In genomic region chr14:31400031-31400638, GRCh38 we compare ENCODE assay signal across 23 cellular contexts. TPM values are rescaled to one million over a fixed set of nuclear protein-coding genes. Genes with fewer than 3 reads are reported as not detected.
DNase-seq lines count a peak whose midpoint lies in the region; ATAC-seq, FAIRE-seq and TF ChIP-seq lines count a peak whose summit lies in the region.
"Had no signal": no experiment of that assay in that cellular context is flagged by ENCODE, and none has a peak within 500 bp of the region (broad histone marks: within the 10 kb centered on the region; RNA-seq: fewer than 3 reads in every experiment).

No MANE protein-coding gene starts in this region.

- peak; percentile 12 for DNase-seq in activated CD4-positive, alpha-beta T cell treated with anti-CD3 and anti-CD28 coated beads for 36 hours
- DNase-seq in activated CD4-positive, alpha-beta T cell treated with anti-CD3 and anti-CD28 coated beads, Interleukin-2, amount 10 ng/mL, durations not matched to agents 7 days and 5 days, result no peak
- no peak for DNase-seq in GM19239 (ENCODE audit: insufficient read length, low spot score)
- no peak for DNase-seq in AG08395 (ENCODE audit: low spot score)
- no peak for DNase-seq in HuH-7 (ENCODE audit: low spot score)
- DNase-seq in HepG2 (ENCODE audit: low spot score), result no peak
- DNase-seq: activated CD4-positive, alpha-beta T cell treated with anti-CD3 and anti-CD28 coated beads for 48 hours; adrenal gland; Caco-2; mesenchymal stem cell; naive thymus-derived CD8-positive, alpha-beta T cell; NCI-H1092 treated with DMSO at 0.1 percent for 48 hours; NCI-H2107; NCI-H510A; posterior cingulate gyrus; RPMI8226; stimulated activated naive CD4-positive, alpha-beta T cell treated with Interleukin-2 at 50 U/mL for 16 hours; trophoblast cell had no signal

- no peak for TF ChIP-seq RAD21 in HepG2 (CRISPR knock-in tag; IDR thresholded peaks at IDR 0.05)

- no peaks in the 10 kb centered on the region for H3K9me3 ChIP-seq in HepG2 (ENCODE audit: low read length)
- H3K9me3 ChIP-seq: adrenal gland, Caco-2, gastroesophageal sphincter had no signal

- H3K27ac ChIP-seq in HepG2 (ENCODE audit: extremely low read length, insufficient read depth, low read length), result no peak overlapping the region
- H3K27ac ChIP-seq: 22Rv1, adrenal gland, gastroesophageal sphincter had no signal

- in situ Hi-C loops in HepG2 (cut with HindIII; ENCODE audit: extremely low pct_ligation_motif_present, low pct_unique_long_range_greater_than_20kb), result no loop called here

- H2AFZ ChIP-seq in HepG2 (ENCODE audit: low read length), result no peak overlapping the region

- peaks cover 13% of the 10 kb centered on the region for H3K4me1 Mint-ChIP-seq in activated CD4-positive, alpha-beta T cell treated with anti-CD3 and anti-CD28 coated beads for 36 hours
- peaks cover 4% of the 10 kb centered on the region for H3K4me1 Mint-ChIP-seq in activated CD4-positive, alpha-beta T cell treated with anti-CD3 and anti-CD28 coated beads, Interleukin-2, amount 10 ng/mL, durations not matched to agents 7 days and 5 days

- no peaks in the 10 kb centered on the region for H3K27me3 Mint-ChIP-seq in activated CD4-positive, alpha-beta T cell treated with anti-CD3 and anti-CD28 coated beads for 36 hours
- H3K27me3 Mint-ChIP-seq in activated CD4-positive, alpha-beta T cell treated with anti-CD3 and anti-CD28 coated beads, Interleukin-2, amount 10 ng/mL, durations not matched to agents 7 days and 5 days, result no peaks in the 10 kb centered on the region
- H3K27me3 Mint-ChIP-seq: naive thymus-derived CD8-positive, alpha-beta T cell had no signal

- peaks cover 17% of the 10 kb centered on the region for H3K36me3 Mint-ChIP-seq in activated CD4-positive, alpha-beta T cell treated with anti-CD3 and anti-CD28 coated beads for 36 hours (ENCODE audit: low read depth)
- peaks cover 6% of the 10 kb centered on the region for H3K36me3 Mint-ChIP-seq in activated CD4-positive, alpha-beta T cell treated with anti-CD3 and anti-CD28 coated beads, Interleukin-2, amount 10 ng/mL, durations not matched to agents 7 days and 5 days (ENCODE audit: low read depth)

- H3K4me3 ChIP-seq in HepG2 (replicated peaks in 1 of 3; ENCODE audit: insufficient read depth in 1 of 3, low read depth in 2 of 3, low read length in 3 of 3), result no peak overlapping the region
- H3K4me3 ChIP-seq: adrenal gland, gastroesophageal sphincter had no signal

- no peak overlapping the region for H3K4me3 Mint-ChIP-seq in activated CD4-positive, alpha-beta T cell treated with anti-CD3 and anti-CD28 coated beads for 36 hours
- H3K4me3 Mint-ChIP-seq in activated CD4-positive, alpha-beta T cell treated with anti-CD3 and anti-CD28 coated beads, Interleukin-2, amount 10 ng/mL, durations not matched to agents 7 days and 5 days, result no peak overlapping the region
- H3K4me3 Mint-ChIP-seq: naive thymus-derived CD8-positive, alpha-beta T cell had no signal

- H3K9ac ChIP-seq in HepG2 (ENCODE audit: insufficient read depth, low read depth, low read length), result no peak overlapping the region

- TF ChIP-seq POLR2A in HepG2 (IDR thresholded peaks at IDR 0.05; ENCODE audit: insufficient read depth in 1 of 2, low read depth in 2 of 2, low read length in 2 of 2), result no peak

- H3K27ac Mint-ChIP-seq in activated CD4-positive, alpha-beta T cell treated with anti-CD3 and anti-CD28 coated beads for 36 hours, result peak overlapping the region; percentile 87
- H3K27ac Mint-ChIP-seq in activated CD4-positive, alpha-beta T cell treated with anti-CD3 and anti-CD28 coated beads, Interleukin-2, amount 10 ng/mL, durations not matched to agents 7 days and 5 days, result no peak overlapping the region
- H3K27ac Mint-ChIP-seq: naive thymus-derived CD8-positive, alpha-beta T cell had no signal

- CTCF ChIA-PET in activated CD4-positive, alpha-beta T cell treated with anti-CD3 and anti-CD28 coated beads for 36 hours (lab: Charles Lee), result interaction anchor here (1.2 to 1.9 kb wide), 3 partner anchors 20 to 54 kb away, joined by 4 to 5 read pairs (median 4); partner anchors contain the start of gene HEATR5A
- CTCF ChIA-PET in activated CD4-positive, alpha-beta T cell treated with anti-CD3 and anti-CD28 coated beads, Interleukin-2, amount 10 ng/mL, durations not matched to agents 7 days and 5 days (lab: Charles Lee), result no interaction called here
- CTCF ChIA-PET in HepG2 (lab: Yijun Ruan, JAX; ENCODE audit: low intra/inter-chr PET ratio, low total read pairs), result no interaction called here

- ATAC-seq in activated CD4-positive, alpha-beta T cell treated with anti-CD3 and anti-CD28 coated beads for 36 hours, result peak; percentile 83
- ATAC-seq in HG03432 (IDR thresholded peaks at IDR 0.05; ENCODE audit: unreplicated experiment) (peak; percentile 57), HepG2 (no peak)
- ATAC-seq: gastroesophageal sphincter; naive thymus-derived CD8-positive, alpha-beta T cell had no signal

- FAIRE-seq in GM19239 (lab: Jason Lieb, UNC), result peak; percentile 74
- FAIRE-seq in colon (lab: Jason Lieb, UNC), result peak; percentile 33
- FAIRE-seq in HepG2 (lab: Jason Lieb, UNC), result no peak
- FAIRE-seq: bronchial epithelial cell had no signal

- H4K20me1 ChIP-seq in HepG2 (ENCODE audit: insufficient read depth, low read length), result no peaks in the 10 kb centered on the region

- no peak for TF ChIP-seq EP300 in HepG2 (IDR thresholded peaks at IDR 0.05; ENCODE audit: low read depth in 2 of 2, low read length in 2 of 2)
- no peak for TF ChIP-seq EP300 in HepG2 (CRISPR knock-in tag; IDR thresholded peaks at IDR 0.05; ENCODE audit: borderline replicate concordance)

- peaks cover 6% of the 10 kb centered on the region for H3K79me2 ChIP-seq in HepG2 (ENCODE audit: insufficient read depth, low read length)

- POLR2A ChIA-PET in activated CD4-positive, alpha-beta T cell treated with anti-CD3 and anti-CD28 coated beads for 36 hours (lab: Charles Lee), result interaction anchor here (1.2 kb wide), 1 partner anchor 20 kb away, joined by 7 read pairs; the partner anchor contains the start of gene HEATR5A
- POLR2A ChIA-PET in activated CD4-positive, alpha-beta T cell treated with anti-CD3 and anti-CD28 coated beads, Interleukin-2, amount 10 ng/mL, durations not matched to agents 7 days and 5 days (lab: Charles Lee), result no interaction called here
- POLR2A ChIA-PET in HepG2 (lab: Yijun Ruan, JAX), result no interaction called here

- no peak for TF ChIP-seq CTCF in HepG2 (CRISPR knock-in tag; IDR thresholded peaks at IDR 0.05)

- BruUV-seq in HepG2 (replicated peaks; lab: Mats Ljungman, UMichigan), result no TSS peak

- intact Hi-C loops in activated CD4-positive, alpha-beta T cell treated with anti-CD3 and anti-CD28 coated beads for 36 hours (cut with DNase I, micrococcal nuclease), result no loop called here
- intact Hi-C loops in HepG2 (cut with micrococcal nuclease; ENCODE audit: unreplicated experiment), result no loop called here

- peaks cover 8 to 49% of the 10 kb centered on the region in 2 experiments for H3K36me3 ChIP-seq in HepG2 (replicated peaks in 1 of 2; ENCODE audit: control insufficient read depth in 1 of 2, insufficient read depth in 2 of 2, low read length in 2 of 2)

- H3K9me3 Mint-ChIP-seq in activated CD4-positive, alpha-beta T cell treated with anti-CD3 and anti-CD28 coated beads for 36 hours (ENCODE audit: low read depth), result no peaks in the 10 kb centered on the region
- no peaks in the 10 kb centered on the region for H3K9me3 Mint-ChIP-seq in activated CD4-positive, alpha-beta T cell treated with anti-CD3 and anti-CD28 coated beads, Interleukin-2, amount 10 ng/mL, durations not matched to agents 7 days and 5 days
- H3K9me3 Mint-ChIP-seq: naive thymus-derived CD8-positive, alpha-beta T cell had no signal

- no peaks in the 10 kb centered on the region for H3K27me3 ChIP-seq in HepG2 (ENCODE audit: control insufficient read depth in 1 of 2, insufficient read depth in 2 of 2, low read length in 2 of 2)
- H3K27me3 ChIP-seq: adrenal gland, gastroesophageal sphincter had no signal

- H3K4me2 ChIP-seq in HepG2 (ENCODE audit: low read depth, low read length), result no peak overlapping the region

- no peaks in the 10 kb centered on the region for H3K4me1 ChIP-seq in HepG2 (ENCODE audit: insufficient read depth, low read length)
- H3K4me1 ChIP-seq: adrenal gland, Caco-2, gastroesophageal sphincter had no signal

- 95% methylated on average over 5 of the region's 5 CpGs for WGBS in HepG2 (ENCODE audit: low lambda C conversion rate)

RNA-seq across cellular contexts. Expression of gene HEATR5A, which starts 20.2 kb away (rescaled TPM):
- total RNA-seq in activated CD4-positive, alpha-beta T cell treated with anti-CD3 and anti-CD28 coated beads for 36 hours, result 1 to 10 TPM; 8.5 to 9.4 TPM
- 1 to 10 TPM; 7.1 to 9.6 TPM for total RNA-seq in activated CD4-positive, alpha-beta T cell treated with anti-CD3 and anti-CD28 coated beads, Interleukin-2, amount 10 ng/mL, durations not matched to agents 7 days and 5 days
- 105 and 172 TPM in 2 replicates for total RNA-seq in HepG2 (2016; rRNA removed; fragmentation: Illumina TruSeq; extraction: Trizol)
- 20.4 and 21.9 TPM in 2 replicates for total RNA-seq in HepG2 (2016; cell fraction: cytosol; rRNA removed; fragmentation: Illumina TruSeq; extraction: Trizol; ENCODE audit: low read depth)
- total RNA-seq in HepG2 (2016; cell fraction: insoluble cytoplasmic fraction; rRNA removed; fragmentation: Illumina TruSeq; extraction: Trizol), result 101 and 173 TPM in 2 replicates
- 25.0 and 28.4 TPM in 2 replicates for total RNA-seq in HepG2 (2016; cell fraction: membrane; rRNA removed; fragmentation: Illumina TruSeq; extraction: Trizol)
- 106 and 117 TPM in 2 replicates for total RNA-seq in HepG2 (2016; cell fraction: nucleus; rRNA removed; fragmentation: Illumina TruSeq; extraction: Trizol)
- polyA plus RNA-seq in HepG2 (2011; rRNA removed), result 35.4 and 36.4 TPM in 2 replicates
- 18.7 and 28.7 TPM in 2 replicates for polyA plus RNA-seq in HepG2 (2011; cell fraction: cytosol; rRNA removed)
- polyA plus RNA-seq in HepG2 (2011; cell fraction: nucleus; rRNA removed), result 17.1 and 21.5 TPM in 2 replicates
- 36.1 and 45.9 TPM in 2 replicates for polyA plus RNA-seq in HepG2 (2012)
- polyA plus RNA-seq in HepG2 (2016; cell fraction: cytosol; fragmentation: Illumina TruSeq; extraction: Trizol; ENCODE audit: low read depth), result 7.9 and 8.6 TPM in 2 replicates
- polyA plus RNA-seq in HepG2 (2016; cell fraction: insoluble cytoplasmic fraction; fragmentation: Illumina TruSeq; extraction: Trizol; ENCODE audit: low read depth), result 69.4 and 72.9 TPM in 2 replicates
- polyA plus RNA-seq in HepG2 (2016; cell fraction: membrane; fragmentation: Illumina TruSeq; extraction: Trizol; ENCODE audit: low read depth), result 11.9 and 12.6 TPM in 2 replicates
- polyA plus RNA-seq in HepG2 (2016; cell fraction: nucleus; fragmentation: Illumina TruSeq; extraction: Trizol; ENCODE audit: insufficient read depth, low read depth), result 46.2 and 49.9 TPM in 2 replicates
- 118 and 198 TPM in 2 replicates for polyA minus RNA-seq in HepG2 (2011; rRNA and poly(A)+ RNA removed; ENCODE audit: low replicate concordance)
- polyA minus RNA-seq in HepG2 (2011; cell fraction: cytosol; rRNA and poly(A)+ RNA removed), result 44.9 and 53.1 TPM in 2 replicates
- polyA minus RNA-seq in HepG2 (2011; cell fraction: nucleus; rRNA and poly(A)+ RNA removed), result 106 and 121 TPM in 2 replicates

RNA-seq across cellular contexts. Expression of gene DTD2, which starts 57.2 kb away (rescaled TPM):
- 10 to 100 TPM; 17.5 to 21.6 TPM for total RNA-seq in activated CD4-positive, alpha-beta T cell treated with anti-CD3 and anti-CD28 coated beads for 36 hours
- total RNA-seq in activated CD4-positive, alpha-beta T cell treated with anti-CD3 and anti-CD28 coated beads, Interleukin-2, amount 10 ng/mL, durations not matched to agents 7 days and 5 days, result 10 to 100 TPM; 15.2 to 15.7 TPM
- total RNA-seq in HepG2 (2016; rRNA removed; fragmentation: Illumina TruSeq; extraction: Trizol), result 49.8 and 68.8 TPM in 2 replicates
- total RNA-seq in HepG2 (2016; cell fraction: cytosol; rRNA removed; fragmentation: Illumina TruSeq; extraction: Trizol; ENCODE audit: low read depth), result 29.9 and 37.9 TPM in 2 replicates
- 53.1 and 63.5 TPM in 2 replicates for total RNA-seq in HepG2 (2016; cell fraction: insoluble cytoplasmic fraction; rRNA removed; fragmentation: Illumina TruSeq; extraction: Trizol)
- 110 and 116 TPM in 2 replicates for total RNA-seq in HepG2 (2016; cell fraction: membrane; rRNA removed; fragmentation: Illumina TruSeq; extraction: Trizol)
- total RNA-seq in HepG2 (2016; cell fraction: nucleus; rRNA removed; fragmentation: Illumina TruSeq; extraction: Trizol), result 23.2 and 25.1 TPM in 2 replicates
- polyA plus RNA-seq in HepG2 (2011; rRNA removed), result 22.3 and 22.5 TPM in 2 replicates
- 29.0 and 29.5 TPM in 2 replicates for polyA plus RNA-seq in HepG2 (2011; cell fraction: cytosol; rRNA removed)
- polyA plus RNA-seq in HepG2 (2011; cell fraction: nucleus; rRNA removed), result 12.9 and 15.9 TPM in 2 replicates
- 22.3 and 30.1 TPM in 2 replicates for polyA plus RNA-seq in HepG2 (2012)
- polyA plus RNA-seq in HepG2 (2016; cell fraction: cytosol; fragmentation: Illumina TruSeq; extraction: Trizol; ENCODE audit: low read depth), result 23.7 and 37.0 TPM in 2 replicates
- 61.0 and 63.9 TPM in 2 replicates for polyA plus RNA-seq in HepG2 (2016; cell fraction: insoluble cytoplasmic fraction; fragmentation: Illumina TruSeq; extraction: Trizol; ENCODE audit: low read depth)
- 76.4 and 78.9 TPM in 2 replicates for polyA plus RNA-seq in HepG2 (2016; cell fraction: membrane; fragmentation: Illumina TruSeq; extraction: Trizol; ENCODE audit: low read depth)
- polyA plus RNA-seq in HepG2 (2016; cell fraction: nucleus; fragmentation: Illumina TruSeq; extraction: Trizol; ENCODE audit: insufficient read depth, low read depth), result 28.5 and 28.7 TPM in 2 replicates
- polyA minus RNA-seq in HepG2 (2011; rRNA and poly(A)+ RNA removed; ENCODE audit: low replicate concordance), result 7.0 and 35.4 TPM in 2 replicates
- 28.0 and 32.8 TPM in 2 replicates for polyA minus RNA-seq in HepG2 (2011; cell fraction: cytosol; rRNA and poly(A)+ RNA removed)
- polyA minus RNA-seq in HepG2 (2011; cell fraction: nucleus; rRNA and poly(A)+ RNA removed), result 26.9 and 32.9 TPM in 2 replicates
